In genomic region chr7:103279636-103279962, GRCh38 we compare ENCODE assay signal across 8 cellular contexts. TPM values are rescaled to one million over a fixed set of nuclear protein-coding genes. Genes with fewer than 3 reads are reported as not detected.
A peak's percentile ranks its signal among the peaks of the same experiment; 100 is the strongest.
DNase-seq lines count a peak whose midpoint lies in the region; ATAC-seq and TF ChIP-seq lines count a peak whose summit lies in the region.
"Not testable (repeated sequence)": the region's sequence is repeated elsewhere in the genome, so short reads cannot be mapped to it uniquely, and the experiment has no call there.

No MANE protein-coding gene starts in this region.

- H3K36me3 Mint-ChIP-seq in natural killer cell treated with Interleukin-12 subunit alpha and Interleukin-12 subunit beta and Interleukin-15 and Interleukin-18, amount 100 ng/mL, for 72 hours, result not testable (repeated sequence)

- TF ChIP-seq EP300 in upper lobe of left lung (IDR thresholded peaks at IDR 0.05), result not testable (repeated sequence)

- H3K4me1 ChIP-seq in HUES6 (ENCODE audit: control insufficient read depth, insufficient read depth, low read length); PC-9 (replicated peaks; ENCODE audit: insufficient read depth): not testable (repeated sequence)
- peaks cover 4 to 21% (median 12%) of the 10 kb centered on the region in 4 donors for H3K4me1 ChIP-seq in upper lobe of left lung

- DNase-seq in HFF-Myc (ENCODE audit: extremely low read depth, low read depth); Right ventricle myocardium superior; natural killer cell treated with Interleukin-12 subunit alpha and Interleukin-12 subunit beta and Interleukin-15 and Interleukin-18, amount 100 ng/mL, for 72 hours (ENCODE audit: low spot score); upper lobe of left lung: not testable (repeated sequence)
- peak in 1 of 2 experiments; percentile 20 for DNase-seq in PC-9
- DNase-seq in amniotic epithelial cell (ENCODE audit: low read depth), result peak; percentile 25

- H3F3A ChIP-seq in PC-9 (ENCODE audit: insufficient read depth, low read depth), result not testable (repeated sequence)

- peak overlapping the region; percentile 80 to 82 for H3K27ac Mint-ChIP-seq in natural killer cell treated with Interleukin-12 subunit alpha and Interleukin-12 subunit beta and Interleukin-15 and Interleukin-18, amount 100 ng/mL, for 72 hours

- H4K20me1 ChIP-seq in PC-9 (ENCODE audit: insufficient read depth), result not testable (repeated sequence)

- not testable (repeated sequence) for H3K79me2 ChIP-seq in PC-9 (ENCODE audit: low read depth)

- intact Hi-C loops in PC-9 (cut with micrococcal nuclease; ENCODE audit: unreplicated experiment); Right ventricle myocardium superior (cut with DNase I): not testable (repeated sequence)

- BruUV-seq in PC-9 (replicated peaks; lab: Mats Ljungman, UMichigan), result not testable (repeated sequence)

- ATAC-seq in GM18499 (IDR thresholded peaks at IDR 0.05; ENCODE audit: insufficient read depth, unreplicated experiment) (peak; percentile 21), Right ventricle myocardium superior (ENCODE audit: poor library complexity) (peak; percentile 70), upper lobe of left lung (ENCODE audit: low FRiP score in 2 of 2) (peak in 1 of 2 donors; percentile 63)
- peak in 1 of 2 donors; percentile 51 for ATAC-seq in natural killer cell treated with Interleukin-12 subunit alpha and Interleukin-12 subunit beta and Interleukin-15 and Interleukin-18, amount 100 ng/mL, for 72 hours

- 0 to 1% methylated on average over 5 to 12 of the region's 12 CpGs for WGBS in upper lobe of left lung, 2 donors

- H3K4me1 Mint-ChIP-seq in natural killer cell treated with Interleukin-12 subunit alpha and Interleukin-12 subunit beta and Interleukin-15 and Interleukin-18, amount 100 ng/mL, for 72 hours (ENCODE audit: low read depth in 2 of 2), result peaks cover 18 to 22% of the 10 kb centered on the region in 2 donors

- not testable (repeated sequence) for H3K27ac ChIP-seq in HUES6 (ENCODE audit: low read depth, low read length); PC-9; upper lobe of left lung

- POLR2A ChIA-PET in PC-9 (lab: Charles Lee; ENCODE audit: unreplicated experiment), result not testable (repeated sequence)

- not testable (repeated sequence) for TF ChIP-seq CTCF in HFF-Myc (IDR thresholded peaks at IDR 0.05; ENCODE audit: low read depth, low read length, missing control alignments); PC-9 (conservative IDR thresholded peaks at IDR 0.05); upper lobe of left lung (IDR thresholded peaks at IDR 0.05)

- peak overlapping the region; percentile 60 for H3K9ac ChIP-seq in HUES6 (ENCODE audit: low read length)

- not testable (repeated sequence) for H3K27me3 Mint-ChIP-seq in natural killer cell treated with Interleukin-12 subunit alpha and Interleukin-12 subunit beta and Interleukin-15 and Interleukin-18, amount 100 ng/mL, for 72 hours

- TF ChIP-seq POLR2A in upper lobe of left lung (IDR thresholded peaks at IDR 0.05), result not testable (repeated sequence)

- H3K9me3 ChIP-seq in HUES6 (ENCODE audit: control insufficient read depth, insufficient read depth, low read depth, low read length); PC-9 (ENCODE audit: insufficient read depth, low read depth); upper lobe of left lung: not testable (repeated sequence)

- not testable (repeated sequence) for H3K9me3 Mint-ChIP-seq in natural killer cell treated with Interleukin-12 subunit alpha and Interleukin-12 subunit beta and Interleukin-15 and Interleukin-18, amount 100 ng/mL, for 72 hours

- peak overlapping the region; percentile 89 for H3K4me3 Mint-ChIP-seq in natural killer cell treated with Interleukin-12 subunit alpha and Interleukin-12 subunit beta and Interleukin-15 and Interleukin-18, amount 100 ng/mL, for 72 hours

- H3K4me2 ChIP-seq in PC-9, result peak overlapping the region; percentile 65

- CTCF ChIA-PET in PC-9 (lab: Charles Lee), result not testable (repeated sequence)

- H3K27me3 ChIP-seq in HUES6 (ENCODE audit: control insufficient read depth, insufficient read depth, low read length) (peaks cover 36% of the 10 kb centered on the region), PC-9 (ENCODE audit: insufficient read depth, low read depth) (peaks cover 20% of the 10 kb centered on the region)
- not testable (repeated sequence) for H3K27me3 ChIP-seq in upper lobe of left lung

- H3K4me3 ChIP-seq in HFF-Myc (replicated peaks; ENCODE audit: low read depth, low read length) (peak overlapping the region; percentile 54), HUES6 (ENCODE audit: low read depth, low read length) (peak overlapping the region; percentile 73), PC-9 (peak overlapping the region; percentile 38; the same call in 1 of the 2 replicates), upper lobe of left lung (peak overlapping the region; percentile 53 to 78 (median 66))

- not testable (repeated sequence) for H3K36me3 ChIP-seq in HUES6 (ENCODE audit: control insufficient read depth, insufficient read depth, low read length); PC-9 (ENCODE audit: low read depth); upper lobe of left lung

- 0 out of 2 replicates have a peak overlapping the region, but pooled peaks have one; percentile 39 for H2AFZ ChIP-seq in PC-9

- H3K9me2 ChIP-seq in PC-9 (ENCODE audit: insufficient read depth), result not testable (repeated sequence)

RNA-seq across cellular contexts. Expression of gene PMPCB, which starts 17.6 kb away (rescaled TPM):
- total RNA-seq in PC-9 (2021) (72.2 and 78.1 TPM in 2 replicates), Right ventricle myocardium superior (73.7 TPM), upper lobe of left lung (10 to 100 TPM; 24.9 to 53.2 (median 41.8) TPM)
- total RNA-seq in natural killer cell treated with Interleukin-12 subunit alpha and Interleukin-12 subunit beta and Interleukin-15 and Interleukin-18, amount 100 ng/mL, for 72 hours, result 10 to 100 TPM; 55.6 to 62.9 TPM
